13 cellular contexts compared by ENCODE assay signal in the genomic region with DNA sequence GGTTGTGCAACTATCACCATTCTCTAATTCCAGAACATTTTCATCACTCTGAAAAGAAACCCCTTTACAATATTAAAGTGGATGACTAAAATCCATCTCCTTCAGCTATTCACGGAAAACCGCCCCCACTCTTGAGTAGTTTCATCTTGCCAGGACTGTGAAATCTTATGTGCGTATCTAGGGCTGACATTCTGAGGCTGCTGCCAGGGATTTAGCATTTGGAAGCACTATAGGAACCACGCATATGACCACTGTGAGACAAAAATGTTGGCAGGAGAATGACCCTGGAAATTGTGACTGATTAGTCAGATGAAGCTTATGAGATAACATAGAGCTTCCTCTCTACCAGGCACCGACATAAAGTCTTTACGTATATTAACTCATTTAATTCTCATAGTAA.
"Had no signal": no experiment of that assay in that cellular context is flagged by ENCODE, and none has a peak within 500 bp of the region (broad histone marks: within the 10 kb centered on the region; RNA-seq: fewer than 3 reads in every experiment).

No MANE protein-coding gene starts in this region.

- H3K4me1 ChIP-seq: gastrocnemius medialis, left ventricle myocardium inferior, neural progenitor cell, pancreas, stomach, thyroid gland, uterus had no signal

- H2AFZ ChIP-seq: neural progenitor cell had no signal

- H3K27me3 ChIP-seq: gastrocnemius medialis, neural progenitor cell, thyroid gland, uterus had no signal

- H3K36me3 ChIP-seq: gastrocnemius medialis, left ventricle myocardium inferior, neural progenitor cell, pancreas, stomach, thyroid gland, uterus had no signal

- H3K4me3 ChIP-seq: gastrocnemius medialis, left ventricle myocardium inferior, neural progenitor cell, pancreas, skin epidermis, stomach, thyroid gland, uterus had no signal

- DNase-seq: activated CD8-positive, alpha-beta memory T cell treated with anti-CD3 and anti-CD28 coated beads, Interleukin-2, amount 50 U/mL, for 48 hours; activated CD8-positive, alpha-beta T cell treated with anti-CD3 and anti-CD28 coated beads, Interleukin-2, amount 10 ng/mL, durations not matched to agents 7 days and 5 days; activated naive CD4-positive, alpha-beta T cell; gastrocnemius medialis; left ventricle myocardium inferior; pancreas; stomach; thyroid gland; uterus had no signal

- H3K9me3 ChIP-seq: gastrocnemius medialis, pancreas, thyroid gland, uterus had no signal

- ATAC-seq: activated CD8-positive, alpha-beta T cell treated with anti-CD3 and anti-CD28 coated beads, Interleukin-2, amount 10 ng/mL, durations not matched to agents 7 days and 5 days; esophagus mucosa; gastrocnemius medialis had no signal

- H3K27ac ChIP-seq: gastrocnemius medialis, left ventricle myocardium inferior, neural progenitor cell, pancreas, skin epidermis, stomach, thyroid gland, uterus, VCaP had no signal

- H3K9ac ChIP-seq: neural progenitor cell had no signal

- H3K4me2 ChIP-seq: neural progenitor cell had no signal
